Comparison of ENCODE assay signal across 11 cellular contexts in the genomic region with DNA sequence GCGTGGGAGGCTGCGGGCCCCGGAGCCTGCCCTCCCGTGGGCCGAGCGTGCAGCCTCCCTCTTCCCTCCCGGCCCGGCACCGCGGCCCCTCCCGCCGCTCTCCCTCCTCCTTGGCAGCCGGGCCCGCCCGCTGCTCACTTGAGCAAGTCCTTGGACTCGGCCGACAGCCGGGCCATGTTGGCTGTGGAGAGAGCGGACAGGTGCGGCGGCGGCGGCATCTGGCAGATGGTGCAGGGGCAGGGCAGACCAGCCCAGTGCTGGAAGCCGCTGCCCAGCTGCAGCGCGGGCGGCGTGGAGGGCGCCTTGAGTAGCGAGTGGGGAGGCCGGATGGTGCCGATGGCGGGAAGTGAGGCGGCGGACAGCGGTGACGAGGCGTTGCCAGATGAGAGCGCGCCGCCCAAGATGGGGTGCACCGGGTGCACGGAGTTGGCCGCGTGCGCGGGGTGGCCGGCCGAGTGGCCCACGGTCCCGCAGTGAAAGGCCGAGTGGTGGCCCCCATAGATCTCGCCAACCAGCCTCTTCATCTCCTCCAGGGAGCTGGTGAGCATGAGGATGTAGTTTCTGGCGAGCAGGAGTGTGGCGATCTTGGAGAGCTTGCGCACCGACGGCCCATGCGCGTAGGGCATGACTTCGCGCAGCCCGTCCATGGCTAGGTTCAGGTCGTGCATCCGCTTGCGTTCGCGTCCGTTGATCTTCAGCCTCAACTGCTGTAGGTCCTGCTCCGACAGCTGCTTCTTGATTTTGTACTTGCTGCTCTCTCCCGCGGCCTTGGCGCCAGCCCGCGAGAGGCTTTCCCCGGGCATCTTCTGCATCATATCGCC. TPM values are rescaled to one million over a fixed set of nuclear protein-coding genes. Genes with fewer than 3 reads are reported as not detected.
DNase-seq lines count a peak whose midpoint lies in the region; ATAC-seq and TF ChIP-seq lines count a peak whose summit lies in the region.
"Had no signal": no experiment of that assay in that cellular context is flagged by ENCODE, and none has a peak within 500 bp of the region (broad histone marks: within the 10 kb centered on the region; RNA-seq: fewer than 3 reads in every experiment).

No MANE protein-coding gene starts in this region.

- peaks cover 100% of the 10 kb centered on the region for H3K27me3 Mint-ChIP-seq in dendritic cell treated with granulocyte-macrophage colony-stimulating factor and Interleukin-4, amounts not matched to agents 40 ng/mL and 50 ng/mL, for 4 days

- TF ChIP-seq RAD21 in neural cell (conservative IDR thresholded peaks at IDR 0.05) = no peak

- H3K9me3 Mint-ChIP-seq in dendritic cell treated with granulocyte-macrophage colony-stimulating factor and Interleukin-4, amounts not matched to agents 40 ng/mL and 50 ng/mL, for 4 days = no peaks in the 10 kb centered on the region

- H3K27me3 ChIP-seq in DND-41 (ENCODE audit: insufficient read depth, low read length, poor library complexity) = no peaks in the 10 kb centered on the region
- peaks cover 99% of the 10 kb centered on the region for H3K27me3 ChIP-seq in neural cell (ENCODE audit: insufficient read depth, low read depth, low read length)

- H3K9ac ChIP-seq in DND-41 (ENCODE audit: low read depth, low read length) = no peak overlapping the region
- H3K9ac ChIP-seq in neural cell (ENCODE audit: low read length) = no peak overlapping the region

- intact Hi-C loops in dendritic cell treated with granulocyte-macrophage colony-stimulating factor and Interleukin-4, amounts not matched to agents 40 ng/mL and 50 ng/mL, for 4 days (cut with micrococcal nuclease) = no loop called here

- no peak overlapping the region for H3K4me3 ChIP-seq in DND-41 (ENCODE audit: low read depth in 1 of 2, low read length in 2 of 2)
- H3K4me3 ChIP-seq in neural cell (ENCODE audit: low read length) = peak overlapping the region; percentile 49

- H2AFZ ChIP-seq in DND-41 (ENCODE audit: low read depth, low read length) (no peak overlapping the region), neural cell (ENCODE audit: low read depth, low read length) (no peak overlapping the region)

- TF ChIP-seq CTCF in DND-41 (IDR thresholded peaks at IDR 0.05; ENCODE audit: borderline replicate concordance, extremely low read depth, low read length, poor library complexity, severe bottlenecking) (no peak), neural cell (IDR thresholded peaks at IDR 0.05; ENCODE audit: poor library complexity, severe bottlenecking) (no peak)

- no peaks in the 10 kb centered on the region for H3K9me2 ChIP-seq in neural cell (ENCODE audit: insufficient read depth, low read length)

- no peaks in the 10 kb centered on the region for H3K36me3 Mint-ChIP-seq in dendritic cell treated with granulocyte-macrophage colony-stimulating factor and Interleukin-4, amounts not matched to agents 40 ng/mL and 50 ng/mL, for 4 days (ENCODE audit: low read depth)

- H3K27ac Mint-ChIP-seq in dendritic cell treated with granulocyte-macrophage colony-stimulating factor and Interleukin-4, amounts not matched to agents 40 ng/mL and 50 ng/mL, for 4 days = no peak overlapping the region

- peak overlapping the region; percentile 45; the same call in 1 of the 2 replicates for H3K4me2 ChIP-seq in DND-41 (ENCODE audit: insufficient read depth, low read length)
- no peak overlapping the region for H3K4me2 ChIP-seq in neural cell (ENCODE audit: low read length)

- H3F3A ChIP-seq in neural cell (ENCODE audit: insufficient read depth, low read length, poor library complexity, severe bottlenecking) = no peaks in the 10 kb centered on the region

- H3K4me1 ChIP-seq in DND-41 (ENCODE audit: insufficient read depth, low read length) = peaks cover 9% of the 10 kb centered on the region

- no peak for ATAC-seq in DND-41 (ENCODE audit: insufficient read depth, low read depth)
- no peak for ATAC-seq in HG03025 (IDR thresholded peaks at IDR 0.05; ENCODE audit: low FRiP score, unreplicated experiment)
- ATAC-seq: heart right ventricle had no signal

- H3K27ac ChIP-seq in DND-41 (ENCODE audit: low read length) (no peak overlapping the region), neural cell (ENCODE audit: low read length) (no peak overlapping the region)
- H3K27ac ChIP-seq: heart right ventricle had no signal

- no peaks in the 10 kb centered on the region for H3K79me2 ChIP-seq in DND-41 (ENCODE audit: insufficient read depth, low read length)
- no peaks in the 10 kb centered on the region for H3K79me2 ChIP-seq in neural cell (replicated peaks; ENCODE audit: insufficient read depth, low read length)

- DNase-seq in DND-41 = no peak
- DNase-seq in NCI-H774 (lab: John Stamatoyannopoulos, UW) = peak; percentile 22
- no peak for DNase-seq in putamen (ENCODE audit: low spot score)
- no peak for DNase-seq in COR-L47 (lab: John Stamatoyannopoulos, UW)
- no peak for DNase-seq in H4 (ENCODE audit: low spot score)
- DNase-seq: heart right ventricle, Kasumi-1 had no signal

- peaks cover 63% of the 10 kb centered on the region for H3K4me1 Mint-ChIP-seq in dendritic cell treated with granulocyte-macrophage colony-stimulating factor and Interleukin-4, amounts not matched to agents 40 ng/mL and 50 ng/mL, for 4 days (ENCODE audit: low read depth)

- no peak for TF ChIP-seq EP300 in neural cell (conservative IDR thresholded peaks at IDR 0.05; ENCODE audit: poor library complexity, severe bottlenecking)

- H4K20me1 ChIP-seq in DND-41 (ENCODE audit: insufficient read depth, low read length) = no peaks in the 10 kb centered on the region
- H4K20me1 ChIP-seq in neural cell (ENCODE audit: insufficient read depth) = no peaks in the 10 kb centered on the region

- H3K4me3 Mint-ChIP-seq in dendritic cell treated with granulocyte-macrophage colony-stimulating factor and Interleukin-4, amounts not matched to agents 40 ng/mL and 50 ng/mL, for 4 days = peak overlapping the region; percentile 44

- H3K9me3 ChIP-seq in DND-41 (ENCODE audit: insufficient read depth, low read length, severe bottlenecking) (no peaks in the 10 kb centered on the region), neural cell (ENCODE audit: low read length) (no peaks in the 10 kb centered on the region)
- H3K9me3 ChIP-seq: heart right ventricle had no signal

- H3K36me3 ChIP-seq in DND-41 (ENCODE audit: insufficient read depth, low read length) (no peaks in the 10 kb centered on the region), neural cell (ENCODE audit: insufficient read depth, low read length) (no peaks in the 10 kb centered on the region)
- H3K36me3 ChIP-seq: heart right ventricle had no signal

TF ChIP-seq in neural cell, 6 proteins besides CTCF, POLR2A, EP300 and RAD21:
- TF ChIP-seq EZH2 (IDR thresholded peaks at IDR 0.05; ENCODE audit: borderline replicate concordance, insufficient read depth, low read length, poor library complexity, severe bottlenecking) = peak; percentile 96
- TF ChIP-seq MXI1 (conservative IDR thresholded peaks at IDR 0.05; ENCODE audit: poor library complexity, severe bottlenecking) = no peak
- no peak for TF ChIP-seq SMC3 (conservative IDR thresholded peaks at IDR 0.05; ENCODE audit: poor library complexity)
- TF ChIP-seq, protein P1, sequence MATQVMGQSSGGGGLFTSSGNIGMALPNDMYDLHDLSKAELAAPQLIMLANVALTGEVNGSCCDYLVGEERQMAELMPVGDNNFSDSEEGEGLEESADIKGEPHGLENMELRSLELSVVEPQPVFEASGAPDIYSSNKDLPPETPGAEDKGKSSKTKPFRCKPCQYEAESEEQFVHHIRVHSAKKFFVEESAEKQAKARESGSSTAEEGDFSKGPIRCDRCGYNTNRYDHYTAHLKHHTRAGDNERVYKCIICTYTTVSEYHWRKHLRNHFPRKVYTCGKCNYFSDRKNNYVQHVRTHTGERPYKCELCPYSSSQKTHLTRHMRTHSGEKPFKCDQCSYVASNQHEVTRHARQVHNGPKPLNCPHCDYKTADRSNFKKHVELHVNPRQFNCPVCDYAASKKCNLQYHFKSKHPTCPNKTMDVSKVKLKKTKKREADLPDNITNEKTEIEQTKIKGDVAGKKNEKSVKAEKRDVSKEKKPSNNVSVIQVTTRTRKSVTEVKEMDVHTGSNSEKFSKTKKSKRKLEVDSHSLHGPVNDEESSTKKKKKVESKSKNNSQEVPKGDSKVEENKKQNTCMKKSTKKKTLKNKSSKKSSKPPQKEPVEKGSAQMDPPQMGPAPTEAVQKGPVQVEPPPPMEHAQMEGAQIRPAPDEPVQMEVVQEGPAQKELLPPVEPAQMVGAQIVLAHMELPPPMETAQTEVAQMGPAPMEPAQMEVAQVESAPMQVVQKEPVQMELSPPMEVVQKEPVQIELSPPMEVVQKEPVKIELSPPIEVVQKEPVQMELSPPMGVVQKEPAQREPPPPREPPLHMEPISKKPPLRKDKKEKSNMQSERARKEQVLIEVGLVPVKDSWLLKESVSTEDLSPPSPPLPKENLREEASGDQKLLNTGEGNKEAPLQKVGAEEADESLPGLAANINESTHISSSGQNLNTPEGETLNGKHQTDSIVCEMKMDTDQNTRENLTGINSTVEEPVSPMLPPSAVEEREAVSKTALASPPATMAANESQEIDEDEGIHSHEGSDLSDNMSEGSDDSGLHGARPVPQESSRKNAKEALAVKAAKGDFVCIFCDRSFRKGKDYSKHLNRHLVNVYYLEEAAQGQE (IDR thresholded peaks at IDR 0.05; ENCODE audit: borderline replicate concordance) = no peak
TF ChIP-seq in neural cell: peak in this region for 1.

RNA-seq across cellular contexts. Expression of gene OLIG3, which starts 0.8 kb away (rescaled TPM):
- not detected in 2 replicates for polyA plus RNA-seq in neural cell
- polyA minus RNA-seq in neural cell = not detected in 2 replicates
- total RNA-seq in H4 (2014; rRNA removed; shearing (Covaris generic)) = not detected in 2 replicates
- total RNA-seq: heart right ventricle had no signal
- polyA plus RNA-seq: adipose tissue, heart right ventricle had no signal
